In genomic region chr2:68134554-68134953, GRCh38 we compare ENCODE assay signal across 16 cellular contexts.
"Had no signal": no experiment of that assay in that cellular context is flagged by ENCODE, and none has a peak within 500 bp of the region (broad histone marks: within the 10 kb centered on the region; RNA-seq: fewer than 3 reads in every experiment).

No MANE protein-coding gene starts in this region.

- H3K9me3 ChIP-seq: body of pancreas, left lung, suprapubic skin had no signal

- H3K27ac ChIP-seq: body of pancreas, suprapubic skin had no signal

- H3K27me3 ChIP-seq: body of pancreas, left lung, suprapubic skin had no signal

- DNase-seq: activated B cell treated with CpG ODN at 0.5 μM for 24 hours; activated CD4-positive, alpha-beta memory T cell treated with anti-CD3 and anti-CD28 coated beads for 36 hours; activated CD4-positive, alpha-beta T cell treated with anti-CD3 and anti-CD28 coated beads for 4 hours; activated naive CD4-positive, alpha-beta T cell treated with Interleukin-2 at 50 U/mL for 16 hours; activated naive CD8-positive, alpha-beta T cell treated with anti-CD3 and anti-CD28 coated beads, Interleukin-2, amount 10 ng/mL, durations not matched to agents 7 days and 5 days; body of pancreas; effector memory CD8-positive, alpha-beta T cell; foreskin fibroblast; hippocampal formation; islet precursor cell; left lung; midbrain; nephron progenitor cell; occipital lobe; stimulated activated naive CD8-positive, alpha-beta T cell treated with anti-CD3 and anti-CD28 coated beads, Interleukin-15, Interleukin-2, amounts not matched to agents 100 U/mL and 50 U/mL, for 24 hours had no signal

- H3K4me3 ChIP-seq: body of pancreas, left lung, suprapubic skin had no signal

- ATAC-seq: body of pancreas; effector memory CD8-positive, alpha-beta T cell; left lung; stimulated activated naive CD8-positive, alpha-beta T cell treated with anti-CD3 and anti-CD28 coated beads, Interleukin-15, Interleukin-2, amounts not matched to agents 100 U/mL and 50 U/mL, for 24 hours had no signal

- H3K4me1 ChIP-seq: body of pancreas, suprapubic skin had no signal
